In the genomic region with DNA sequence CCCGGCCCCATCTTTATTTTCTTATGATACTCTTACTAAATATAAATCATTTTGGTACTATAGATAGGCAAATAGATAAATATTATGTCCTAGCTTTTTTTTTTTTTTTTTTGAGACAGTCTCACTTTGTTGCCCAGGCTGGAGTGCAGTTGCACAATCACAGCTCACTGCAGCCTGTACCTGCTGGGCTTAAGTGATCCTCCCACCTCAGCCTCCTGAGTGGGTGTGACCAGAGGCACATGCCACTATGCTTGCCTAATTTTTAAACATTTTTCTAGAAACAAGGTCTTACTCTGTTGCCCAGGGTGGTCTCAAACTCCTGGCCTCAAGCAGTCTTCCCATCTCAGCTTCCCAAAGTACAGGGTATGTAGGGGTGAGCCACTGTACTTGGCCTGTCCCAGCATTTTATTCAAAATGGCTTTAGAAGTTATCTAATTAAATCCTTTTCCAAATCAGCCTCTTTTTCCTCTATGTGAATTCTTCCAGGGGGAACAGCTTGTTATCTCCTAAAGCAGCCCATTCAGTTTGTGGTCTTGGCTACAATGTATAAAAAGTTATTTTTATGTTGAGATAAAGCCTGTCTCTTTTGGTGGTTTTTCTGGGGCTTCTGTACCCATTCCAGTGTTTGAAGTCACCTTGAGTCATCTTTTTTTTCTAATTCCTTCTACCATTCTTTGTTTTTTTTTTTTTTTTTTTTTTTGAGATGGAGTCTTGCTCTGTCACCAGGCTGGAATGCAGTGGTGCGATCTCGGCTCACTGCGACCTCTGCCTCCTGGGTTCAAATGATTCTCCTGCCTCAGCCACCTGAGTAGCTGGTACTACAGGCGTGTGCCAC, we compare ENCODE assay signal across 17 cellular contexts. TPM values are rescaled to one million over a fixed set of nuclear protein-coding genes. Genes with fewer than 3 reads are reported as not detected.
DNase-seq lines count a peak whose midpoint lies in the region; ATAC-seq and TF ChIP-seq lines count a peak whose summit lies in the region.
"Had no signal": no experiment of that assay in that cellular context is flagged by ENCODE, and none has a peak within 500 bp of the region (broad histone marks: within the 10 kb centered on the region; RNA-seq: fewer than 3 reads in every experiment).

No MANE protein-coding gene starts in this region.

- DNase-seq in MCF 10A (ENCODE audit: unreplicated experiment) (peak; percentile 54), breast epithelium (ENCODE audit: low spot score in 2 of 2) (no peak), RWPE1 (ENCODE audit: low spot score) (peak; percentile 64), fibroblast of peridontal ligament (ENCODE audit: extremely low read depth) (peak; percentile 44), type B pancreatic cell (ENCODE audit: extremely low spot score, unreplicated experiment) (no peak), NOMO-1 treated with dmso at 0.1 percent for 144 hours (lab: John Stamatoyannopoulos, UW; ENCODE audit: unreplicated experiment) (no peak), immature natural killer cell (no peak)
- DNase-seq: activated T-cell treated with anti-CD3 and anti-CD28 coated beads, Interleukin-2, amount 50 U/mL, for 24 hours; DMS53; effector memory CD4-positive, alpha-beta T cell; NCI-H146; NCI-H82; uterus had no signal

- H3K9me3 Mint-ChIP-seq in MCF 10A (ENCODE audit: unreplicated experiment) (no peaks in the 10 kb centered on the region), type B pancreatic cell (no peaks in the 10 kb centered on the region), immature natural killer cell (no peaks in the 10 kb centered on the region)
- H3K9me3 Mint-ChIP-seq: activated T-cell treated with anti-CD3 and anti-CD28 coated beads, Interleukin-2, amount 50 U/mL, for 24 hours; memory B cell had no signal

- no peak overlapping the region for H3K4me3 ChIP-seq in breast epithelium
- H3K4me3 ChIP-seq: SK-N-MC, uterus had no signal

- CTCF ChIA-PET in MCF 10A (lab: Yijun Ruan, JAX) (interaction anchor here (0.7 to 1.7 kb wide), 4 partner anchors 12 to 181 kb away, joined by 3 to 6 read pairs (median 4); no protein-coding TSS in a partner anchor), RWPE1 (lab: Yijun Ruan, JAX) (interaction anchor here (0.7 kb wide), 1 partner anchor 169 kb away, joined by 5 read pairs; no protein-coding TSS in a partner anchor)

- no peaks in the 10 kb centered on the region for H3K4me1 ChIP-seq in breast epithelium
- H3K4me1 ChIP-seq: uterus had no signal

- no peaks in the 10 kb centered on the region for H3K36me3 ChIP-seq in breast epithelium
- H3K36me3 ChIP-seq: uterus had no signal

- POLR2A ChIA-PET in MCF 10A (lab: Yijun Ruan, JAX), result interaction anchor here (1.0 to 2.2 kb wide), 3 partner anchors 10 to 158 kb away, joined by 4 to 8 read pairs (median 4); no protein-coding TSS in a partner anchor
- POLR2A ChIA-PET in RWPE1 (lab: Yijun Ruan, JAX; ENCODE audit: low non-redundant PET), result interaction anchor here (0.6 to 0.7 kb wide), 3 partner anchors 13 to 32 kb away, joined by 3 to 6 read pairs (median 6); no protein-coding TSS in a partner anchor

- peaks cover 14% of the 10 kb centered on the region for H3K36me3 Mint-ChIP-seq in MCF 10A (ENCODE audit: insufficient read depth, unreplicated experiment)
- peaks cover 18% of the 10 kb centered on the region for H3K36me3 Mint-ChIP-seq in type B pancreatic cell
- peaks cover 0 to 4% (median 0%) of the 10 kb centered on the region in 3 donors for H3K36me3 Mint-ChIP-seq in immature natural killer cell
- H3K36me3 Mint-ChIP-seq: memory B cell had no signal

- no peak for TF ChIP-seq POLR2A in breast epithelium (IDR thresholded peaks at IDR 0.05)

- TF ChIP-seq CTCF in MCF 10A (IDR thresholded peaks at IDR 0.05; ENCODE audit: unreplicated experiment), result no peak
- no peak for TF ChIP-seq CTCF in breast epithelium (IDR thresholded peaks at IDR 0.05)
- TF ChIP-seq CTCF in RWPE1 (conservative IDR thresholded peaks at IDR 0.05; ENCODE audit: low read depth), result no peak
- TF ChIP-seq CTCF in type B pancreatic cell (conservative IDR thresholded peaks at IDR 0.05), result no peak

- H3K9me3 ChIP-seq in breast epithelium, result no peaks in the 10 kb centered on the region
- H3K9me3 ChIP-seq: uterus had no signal

- H3K27me3 ChIP-seq in breast epithelium, result no peaks in the 10 kb centered on the region
- H3K27me3 ChIP-seq: uterus had no signal

- no peak for ATAC-seq in GM19397 (IDR thresholded peaks at IDR 0.05; ENCODE audit: unreplicated experiment)
- ATAC-seq: activated CD4-positive, CD25-positive, alpha-beta regulatory T cell treated with anti-CD3 and anti-CD28 coated beads, Interleukin-2, amount 50 U/mL, for 24 hours had no signal

- H3K4me3 Mint-ChIP-seq in MCF 10A (ENCODE audit: unreplicated experiment) (peak overlapping the region; percentile 33), type B pancreatic cell (no peak overlapping the region), immature natural killer cell (no peak overlapping the region)
- H3K4me3 Mint-ChIP-seq: activated T-cell treated with anti-CD3 and anti-CD28 coated beads, Interleukin-2, amount 50 U/mL, for 24 hours; memory B cell had no signal

- H3K4me1 Mint-ChIP-seq in MCF 10A (ENCODE audit: insufficient read depth, unreplicated experiment) (peaks cover 7% of the 10 kb centered on the region), type B pancreatic cell (ENCODE audit: unreplicated experiment) (no peaks in the 10 kb centered on the region), immature natural killer cell (no peaks in the 10 kb centered on the region)
- H3K4me1 Mint-ChIP-seq: memory B cell had no signal

- no TSS peak for BruUV-seq in MCF 10A (replicated peaks; lab: Mats Ljungman, UMichigan)

- H3K27ac Mint-ChIP-seq in MCF 10A (ENCODE audit: low read depth, unreplicated experiment) (peak overlapping the region; percentile 80), type B pancreatic cell (peak overlapping the region; percentile 80), immature natural killer cell (no peak overlapping the region)
- H3K27ac Mint-ChIP-seq: activated T-cell treated with anti-CD3 and anti-CD28 coated beads, Interleukin-2, amount 50 U/mL, for 24 hours; memory B cell had no signal

- intact Hi-C loops in MCF 10A (cut with micrococcal nuclease) (no loop called here), breast epithelium (cut with DNase I; ENCODE audit: low total_unique reads) (no loop called here)

- H3K27me3 Mint-ChIP-seq in MCF 10A (ENCODE audit: insufficient read depth, unreplicated experiment) (no peaks in the 10 kb centered on the region), type B pancreatic cell (no peaks in the 10 kb centered on the region), immature natural killer cell (ENCODE audit: low read depth in 3 of 3) (peaks cover 0 to 2% (median 0%) of the 10 kb centered on the region in 3 donors)
- H3K27me3 Mint-ChIP-seq: activated T-cell treated with anti-CD3 and anti-CD28 coated beads, Interleukin-2, amount 50 U/mL, for 24 hours; memory B cell had no signal

- H3K27ac ChIP-seq in breast epithelium (no peak overlapping the region), RWPE1 (peak overlapping the region; percentile 61)
- H3K27ac ChIP-seq: SK-N-MC, uterus had no signal

RNA-seq across cellular contexts. Expression of a gene that starts 12.1 kb away (rescaled TPM):
- 25.6 and 33.3 TPM in 2 replicates for total RNA-seq in MCF 10A (2022)
- under 1 TPM in 2 of 3 donors, not detected in 1; 0.48 to 0.59 TPM for total RNA-seq in breast epithelium
- total RNA-seq in type B pancreatic cell (ENCODE audit: low replicate concordance), result 19.8 and 35.8 TPM in 2 replicates
- 1 to 10 TPM in 1 of 3 donors, under 1 TPM in 1, not detected in 1; 0.18 to 1.2 TPM for polyA plus RNA-seq in immature natural killer cell

Comparison
In these comparisons a context has a peak if more than half of its experiments do, and no peak if none do; other contexts are left out.
1. DNase-seq: peak in MCF 10A (single experiment), RWPE1 (single experiment) and fibroblast of peridontal ligament (single experiment); none in breast epithelium (0 of 2), type B pancreatic cell (single experiment), NOMO-1 treated with dmso at 0.1 percent for 144 hours (single experiment) and immature natural killer cell (0 of 3).
2. RNA of a gene that starts 12.1 kb away (total RNA-seq): 19.8 to 35.8 TPM in type B pancreatic cell and 25.6 to 33.3 TPM in MCF 10A; 0.48 to 0.59 TPM in breast epithelium; every median in the first group is over 10 times any median in the second.
3. H3K27ac Mint-ChIP-seq: peak in MCF 10A (single experiment) and type B pancreatic cell (single experiment); none in immature natural killer cell (0 of 6).